In the genomic region with DNA sequence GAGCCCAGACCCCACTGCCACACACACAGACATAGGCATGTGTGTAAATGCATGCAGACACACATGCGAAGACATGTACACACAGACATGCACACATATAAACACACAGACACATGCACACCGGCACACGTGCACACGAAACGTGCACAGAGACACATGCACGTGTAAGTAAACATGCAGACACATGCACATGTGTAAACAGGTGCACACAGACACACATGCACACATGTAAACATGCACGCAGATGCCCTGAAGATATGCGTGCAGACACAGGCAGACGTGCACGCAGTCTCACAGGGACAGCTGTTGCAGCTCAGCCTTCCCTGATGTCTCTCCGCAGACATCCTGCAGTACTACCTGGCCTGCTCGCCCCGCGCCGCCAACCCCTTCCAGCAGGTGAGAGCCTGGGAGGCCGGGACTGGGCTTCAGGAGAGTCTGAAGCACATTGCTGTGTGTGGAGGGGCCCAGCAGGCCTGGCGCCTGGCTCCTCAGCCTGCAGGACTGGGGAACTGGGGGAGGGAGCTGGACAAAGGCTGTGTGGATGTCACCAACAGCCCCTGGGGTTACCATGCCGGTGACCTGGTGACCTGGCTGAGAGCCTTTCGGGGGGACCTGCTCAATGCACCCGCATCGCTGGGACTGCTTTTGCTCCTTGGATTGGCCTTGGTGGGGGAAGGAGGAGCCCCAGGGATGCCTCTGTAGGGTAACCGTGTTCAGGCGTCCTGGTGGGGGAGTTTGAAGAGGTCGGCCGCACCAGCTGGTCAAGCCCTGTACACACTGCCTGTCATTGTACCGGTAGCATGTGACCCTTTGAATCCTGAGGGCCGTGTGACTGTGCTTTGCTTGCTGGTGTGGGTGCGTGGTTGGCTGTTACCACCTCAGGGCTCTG, we compare ENCODE assay signal across 14 cellular contexts. TPM values are rescaled to one million over a fixed set of nuclear protein-coding genes. Genes with fewer than 3 reads are reported as not detected.
"Had no signal": no experiment of that assay in that cellular context is flagged by ENCODE, and none has a peak within 500 bp of the region (broad histone marks: within the 10 kb centered on the region; RNA-seq: fewer than 3 reads in every experiment).

No MANE protein-coding gene starts in this region.

- ATAC-seq: activated T-cell treated with anti-CD3 and anti-CD28 coated beads, Interleukin-2, amount 50 U/mL, for 72 hours; foreskin keratinocyte; left lobe of liver; mucosa of descending colon; natural killer cell had no signal

- H3K27ac ChIP-seq: dorsolateral prefrontal cortex, foreskin keratinocyte, heart left ventricle, thoracic aorta had no signal

- DNase-seq: activated CD8-positive, alpha-beta memory T cell treated with anti-CD3 and anti-CD28 coated beads, Interleukin-2, amount 50 U/mL, for 4 hours; activated naive CD8-positive, alpha-beta T cell treated with anti-CD3 and anti-CD28 coated beads, Interleukin-2, amount 10 ng/mL, durations not matched to agents 7 days and 5 days; activated T-cell treated with anti-CD3 and anti-CD28 coated beads, Interleukin-2, amount 50 U/mL, for 72 hours; anterior cingulate cortex; dorsolateral prefrontal cortex; foreskin keratinocyte; natural killer cell; stimulated activated CD4-positive, alpha-beta T cell treated with anti-CD3 and anti-CD28 coated beads, Interleukin-4, amount 100 ng/mL, for 24 hours had no signal

- H3K4me3 ChIP-seq: dorsolateral prefrontal cortex, heart left ventricle, mucosa of descending colon, thoracic aorta had no signal

- FAIRE-seq: endometrium, islet of Langerhans had no signal

- H3K4me1 ChIP-seq: foreskin keratinocyte had no signal

- H3K27me3 ChIP-seq: dorsolateral prefrontal cortex, foreskin keratinocyte, heart left ventricle had no signal

- H3K9me3 ChIP-seq: heart left ventricle, mucosa of descending colon, thoracic aorta had no signal

RNA-seq across cellular contexts. Expression of gene AMZ1, which starts 35.9 kb away (rescaled TPM):
- total RNA-seq: foreskin keratinocyte had no signal
- polyA plus RNA-seq: foreskin keratinocyte had no signal
